In genomic region chr4:141614878-141615586, GRCh38 we compare ENCODE assay signal across 2 cellular contexts.
TF ChIP-seq lines count a peak whose summit lies in the region.

No MANE protein-coding gene starts in this region.

TF ChIP-seq in HepG2, 621 proteins besides CTCF, POLR2A, EP300 and RAD21:
- TF ChIP-seq ZSCAN21 (CRISPR knock-in tag; IDR thresholded peaks at IDR 0.05; ENCODE audit: borderline replicate concordance) (no peak), ZNF703 (CRISPR knock-in tag; IDR thresholded peaks at IDR 0.05; ENCODE audit: borderline replicate concordance) (no peak), HOXA3 (CRISPR knock-in tag; IDR thresholded peaks at IDR 0.05) (no peak), TFE3 (CRISPR knock-in tag; IDR thresholded peaks at IDR 0.05) (no peak), ZNF572 (CRISPR knock-in tag; IDR thresholded peaks at IDR 0.05) (no peak), FOSL2 (CRISPR knock-in tag; IDR thresholded peaks at IDR 0.05) (no peak), ZBTB4 (CRISPR knock-in tag; IDR thresholded peaks at IDR 0.05; ENCODE audit: borderline replicate concordance) (no peak), ZNF766 (CRISPR knock-in tag; IDR thresholded peaks at IDR 0.05; ENCODE audit: borderline replicate concordance) (no peak), CEBPB (IDR thresholded peaks at IDR 0.05; ENCODE audit: borderline replicate concordance, low read depth, low read length) (no peak), ZNF333 (CRISPR knock-in tag; IDR thresholded peaks at IDR 0.05; ENCODE audit: borderline replicate concordance) (no peak), POGZ (CRISPR knock-in tag; IDR thresholded peaks at IDR 0.05) (no peak), ZNF367 (CRISPR knock-in tag; IDR thresholded peaks at IDR 0.05; ENCODE audit: borderline replicate concordance) (no peak), ZMYM4 (CRISPR knock-in tag; IDR thresholded peaks at IDR 0.05) (no peak), ZNF143 (CRISPR knock-in tag; IDR thresholded peaks at IDR 0.05) (no peak), HOXA7 (CRISPR knock-in tag; IDR thresholded peaks at IDR 0.05) (no peak), ZNF329 (CRISPR knock-in tag; IDR thresholded peaks at IDR 0.05; ENCODE audit: low read depth) (no peak), CAMTA2 (CRISPR knock-in tag; IDR thresholded peaks at IDR 0.05; ENCODE audit: borderline replicate concordance) (no peak), EEA1 (CRISPR knock-in tag; IDR thresholded peaks at IDR 0.05; ENCODE audit: borderline replicate concordance) (no peak)

TF ChIP-seq in endothelial cell of umbilical vein, 7 proteins besides CTCF, POLR2A, EP300 and RAD21:
- TF ChIP-seq MAX (IDR thresholded peaks at IDR 0.05; ENCODE audit: insufficient read depth, insufficient read length) (no peak), JUN (IDR thresholded peaks at IDR 0.05; ENCODE audit: borderline replicate concordance, insufficient read depth, insufficient read length, low read depth) (peak; percentile 3)
